Comparison of ENCODE assay signal across 1 cellular context in genomic region chr13:111412251-111412650, GRCh38.
TF ChIP-seq lines count a peak whose summit lies in the region.

No MANE protein-coding gene starts in this region.

TF ChIP-seq in GM23338, 12 proteins besides CTCF, POLR2A, EP300 and RAD21 (continued from another document):
- no peak for TF ChIP-seq EZH2 (IDR thresholded peaks at IDR 0.05; ENCODE audit: low read depth, unreplicated experiment)
- TF ChIP-seq, protein P1, sequence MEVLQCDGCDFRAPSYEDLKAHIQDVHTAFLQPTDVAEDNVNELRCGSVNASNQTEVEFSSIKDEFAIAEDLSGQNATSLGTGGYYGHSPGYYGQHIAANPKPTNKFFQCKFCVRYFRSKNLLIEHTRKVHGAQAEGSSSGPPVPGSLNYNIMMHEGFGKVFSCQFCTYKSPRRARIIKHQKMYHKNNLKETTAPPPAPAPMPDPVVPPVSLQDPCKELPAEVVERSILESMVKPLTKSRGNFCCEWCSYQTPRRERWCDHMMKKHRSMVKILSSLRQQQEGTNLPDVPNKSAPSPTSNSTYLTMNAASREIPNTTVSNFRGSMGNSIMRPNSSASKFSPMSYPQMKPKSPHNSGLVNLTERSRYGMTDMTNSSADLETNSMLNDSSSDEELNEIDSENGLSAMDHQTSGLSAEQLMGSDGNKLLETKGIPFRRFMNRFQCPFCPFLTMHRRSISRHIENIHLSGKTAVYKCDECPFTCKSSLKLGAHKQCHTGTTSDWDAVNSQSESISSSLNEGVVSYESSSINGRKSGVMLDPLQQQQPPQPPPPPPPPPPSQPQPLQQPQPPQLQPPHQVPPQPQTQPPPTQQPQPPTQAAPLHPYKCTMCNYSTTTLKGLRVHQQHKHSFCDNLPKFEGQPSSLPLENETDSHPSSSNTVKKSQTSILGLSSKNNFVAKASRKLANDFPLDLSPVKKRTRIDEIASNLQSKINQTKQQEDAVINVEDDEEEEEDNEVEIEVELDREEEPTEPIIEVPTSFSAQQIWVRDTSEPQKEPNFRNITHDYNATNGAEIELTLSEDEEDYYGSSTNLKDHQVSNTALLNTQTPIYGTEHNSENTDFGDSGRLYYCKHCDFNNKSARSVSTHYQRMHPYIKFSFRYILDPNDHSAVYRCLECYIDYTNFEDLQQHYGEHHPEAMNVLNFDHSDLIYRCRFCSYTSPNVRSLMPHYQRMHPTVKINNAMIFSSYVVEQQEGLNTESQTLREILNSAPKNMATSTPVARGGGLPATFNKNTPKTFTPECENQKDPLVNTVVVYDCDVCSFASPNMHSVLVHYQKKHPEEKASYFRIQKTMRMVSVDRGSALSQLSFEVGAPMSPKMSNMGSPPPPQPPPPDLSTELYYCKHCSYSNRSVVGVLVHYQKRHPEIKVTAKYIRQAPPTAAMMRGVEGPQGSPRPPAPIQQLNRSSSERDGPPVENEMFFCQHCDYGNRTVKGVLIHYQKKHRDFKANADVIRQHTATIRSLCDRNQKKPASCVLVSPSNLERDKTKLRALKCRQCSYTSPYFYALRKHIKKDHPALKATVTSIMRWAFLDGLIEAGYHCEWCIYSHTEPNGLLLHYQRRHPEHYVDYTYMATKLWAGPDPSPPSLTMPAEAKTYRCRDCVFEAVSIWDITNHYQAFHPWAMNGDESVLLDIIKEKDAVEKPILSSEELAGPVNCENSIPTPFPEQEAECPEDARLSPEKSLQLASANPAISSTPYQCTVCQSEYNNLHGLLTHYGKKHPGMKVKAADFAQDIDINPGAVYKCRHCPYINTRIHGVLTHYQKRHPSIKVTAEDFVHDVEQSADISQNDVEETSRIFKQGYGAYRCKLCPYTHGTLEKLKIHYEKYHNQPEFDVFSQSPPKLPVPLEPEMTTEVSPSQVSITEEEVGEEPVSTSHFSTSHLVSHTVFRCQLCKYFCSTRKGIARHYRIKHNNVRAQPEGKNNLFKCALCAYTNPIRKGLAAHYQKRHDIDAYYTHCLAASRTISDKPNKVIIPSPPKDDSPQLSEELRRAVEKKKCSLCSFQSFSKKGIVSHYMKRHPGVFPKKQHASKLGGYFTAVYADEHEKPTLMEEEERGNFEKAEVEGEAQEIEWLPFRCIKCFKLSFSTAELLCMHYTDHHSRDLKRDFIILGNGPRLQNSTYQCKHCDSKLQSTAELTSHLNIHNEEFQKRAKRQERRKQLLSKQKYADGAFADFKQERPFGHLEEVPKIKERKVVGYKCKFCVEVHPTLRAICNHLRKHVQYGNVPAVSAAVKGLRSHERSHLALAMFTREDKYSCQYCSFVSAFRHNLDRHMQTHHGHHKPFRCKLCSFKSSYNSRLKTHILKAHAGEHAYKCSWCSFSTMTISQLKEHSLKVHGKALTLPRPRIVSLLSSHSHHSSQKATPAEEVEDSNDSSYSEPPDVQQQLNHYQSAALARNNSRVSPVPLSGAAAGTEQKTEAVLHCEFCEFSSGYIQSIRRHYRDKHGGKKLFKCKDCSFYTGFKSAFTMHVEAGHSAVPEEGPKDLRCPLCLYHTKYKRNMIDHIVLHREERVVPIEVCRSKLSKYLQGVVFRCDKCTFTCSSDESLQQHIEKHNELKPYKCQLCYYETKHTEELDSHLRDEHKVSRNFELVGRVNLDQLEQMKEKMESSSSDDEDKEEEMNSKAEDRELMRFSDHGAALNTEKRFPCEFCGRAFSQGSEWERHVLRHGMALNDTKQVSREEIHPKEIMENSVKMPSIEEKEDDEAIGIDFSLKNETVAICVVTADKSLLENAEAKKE (CRISPR knock-in tag; IDR thresholded peaks at IDR 0.05): no peak
- TF ChIP-seq, protein P2, sequence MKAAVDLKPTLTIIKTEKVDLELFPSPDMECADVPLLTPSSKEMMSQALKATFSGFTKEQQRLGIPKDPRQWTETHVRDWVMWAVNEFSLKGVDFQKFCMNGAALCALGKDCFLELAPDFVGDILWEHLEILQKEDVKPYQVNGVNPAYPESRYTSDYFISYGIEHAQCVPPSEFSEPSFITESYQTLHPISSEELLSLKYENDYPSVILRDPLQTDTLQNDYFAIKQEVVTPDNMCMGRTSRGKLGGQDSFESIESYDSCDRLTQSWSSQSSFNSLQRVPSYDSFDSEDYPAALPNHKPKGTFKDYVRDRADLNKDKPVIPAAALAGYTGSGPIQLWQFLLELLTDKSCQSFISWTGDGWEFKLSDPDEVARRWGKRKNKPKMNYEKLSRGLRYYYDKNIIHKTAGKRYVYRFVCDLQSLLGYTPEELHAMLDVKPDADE (IDR thresholded peaks at IDR 0.05): no peak
